ENCODE assay signal across 21 cellular contexts in the genomic region with DNA sequence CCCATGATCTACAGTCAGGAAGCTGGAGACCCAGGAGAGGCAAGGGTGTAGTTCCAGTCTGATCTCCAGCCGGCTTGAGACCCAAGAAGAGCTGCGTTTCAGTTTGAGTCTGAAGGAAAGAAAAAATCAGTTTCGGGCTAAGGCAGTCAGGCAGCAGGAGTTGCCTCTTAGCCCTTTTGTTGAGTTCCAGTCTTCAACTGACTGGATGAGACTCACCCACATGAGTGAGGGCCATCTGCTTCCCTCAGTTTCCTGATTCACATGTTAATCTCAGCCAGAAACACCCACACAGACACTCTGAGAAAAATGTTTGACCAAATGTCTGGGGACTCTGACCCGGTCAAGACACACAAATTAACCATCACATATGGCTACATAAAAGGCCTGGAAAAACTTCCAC.
DNase-seq lines count a peak whose midpoint lies in the region; ATAC-seq, FAIRE-seq and TF ChIP-seq lines count a peak whose summit lies in the region.
"Had no signal": no experiment of that assay in that cellular context is flagged by ENCODE, and none has a peak within 500 bp of the region (broad histone marks: within the 10 kb centered on the region; RNA-seq: fewer than 3 reads in every experiment).

No MANE protein-coding gene starts in this region.

- H3K27ac ChIP-seq in MM.1S (ENCODE audit: low read length): no peak overlapping the region
- H3K27ac ChIP-seq in right atrium auricular region: no peak overlapping the region
- H3K27ac ChIP-seq: BLaER1 treated with 17β-estradiol and CSF1 and Interleukin-3, amounts not matched to agents 10 nM and 100 nM had no signal

- TF ChIP-seq CTCF in bronchial epithelial cell (IDR thresholded peaks at IDR 0.05; ENCODE audit: insufficient read depth, low read length, severe bottlenecking) (no peak), neural crest cell (conservative IDR thresholded peaks at IDR 0.05) (no peak), MM.1S (IDR thresholded peaks at IDR 0.05; ENCODE audit: low read length) (no peak), GM13977 (IDR thresholded peaks at IDR 0.05; ENCODE audit: extremely low read depth, insufficient read depth, missing control alignments) (no peak), right atrium auricular region (IDR thresholded peaks at IDR 0.05) (no peak)

- no peak overlapping the region for H3K4me3 ChIP-seq in bronchial epithelial cell (ENCODE audit: low read depth, low read length)
- no peak overlapping the region for H3K4me3 ChIP-seq in MM.1S (ENCODE audit: low read length)
- no peak overlapping the region for H3K4me3 ChIP-seq in right atrium auricular region
- H3K4me3 ChIP-seq: BLaER1 treated with 17β-estradiol and CSF1 and Interleukin-3, amounts not matched to agents 10 nM and 100 nM; HAP-1 had no signal

- H3K4me3 Mint-ChIP-seq in neural crest cell: no peak overlapping the region
- H3K4me3 Mint-ChIP-seq: CD8-positive, alpha-beta memory T cell had no signal

- ATAC-seq in HG02885 (IDR thresholded peaks at IDR 0.05; ENCODE audit: poor library complexity, unreplicated experiment): peak; percentile 77

- H3K4me1 ChIP-seq in MM.1S (ENCODE audit: low read length) (no peaks in the 10 kb centered on the region), right atrium auricular region (no peaks in the 10 kb centered on the region)
- H3K4me1 ChIP-seq: BLaER1 treated with 17β-estradiol and CSF1 and Interleukin-3, amounts not matched to agents 10 nM and 100 nM; HAP-1 had no signal

- peak overlapping the region; percentile 54 for H3K27ac Mint-ChIP-seq in neural crest cell (ENCODE audit: unreplicated experiment)
- H3K27ac Mint-ChIP-seq: CD8-positive, alpha-beta memory T cell had no signal

- H3K27me3 ChIP-seq in bronchial epithelial cell (ENCODE audit: control insufficient read depth, insufficient read depth, low read length): no peaks in the 10 kb centered on the region
- no peaks in the 10 kb centered on the region for H3K27me3 ChIP-seq in MM.1S (replicated peaks; ENCODE audit: insufficient read depth, low read length)
- H3K27me3 ChIP-seq in right atrium auricular region: no peaks in the 10 kb centered on the region
- H3K27me3 ChIP-seq: BLaER1 treated with 17β-estradiol and CSF1 and Interleukin-3, amounts not matched to agents 10 nM and 100 nM had no signal

- peak; percentile 15 for FAIRE-seq in GM18507 (lab: Jason Lieb, UNC)
- FAIRE-seq in bronchial epithelial cell (lab: Jason Lieb, UNC): peak; percentile 94
- FAIRE-seq: D721Med, GM19239 had no signal

- no peaks in the 10 kb centered on the region for H4K20me1 ChIP-seq in MM.1S (ENCODE audit: insufficient read depth, low read length)
- H4K20me1 ChIP-seq: BLaER1 treated with 17β-estradiol and CSF1 and Interleukin-3, amounts not matched to agents 10 nM and 100 nM had no signal

- H3K9ac ChIP-seq in MM.1S (ENCODE audit: low read length): no peak overlapping the region
- H3K9ac ChIP-seq: BLaER1 treated with 17β-estradiol and CSF1 and Interleukin-3, amounts not matched to agents 10 nM and 100 nM had no signal

- in situ Hi-C loops in GM13977 (cut with MboI; ENCODE audit: low pct_unique_long_range_greater_than_20kb, low sequenced_read_pairs, unreplicated experiment): no loop called here

- no peaks in the 10 kb centered on the region for H3K36me3 Mint-ChIP-seq in neural crest cell (ENCODE audit: low read depth)
- H3K36me3 Mint-ChIP-seq: CD8-positive, alpha-beta memory T cell had no signal

- no peak overlapping the region for H3K4me2 ChIP-seq in MM.1S (ENCODE audit: low read depth, low read length)
- H3K4me2 ChIP-seq: BLaER1 treated with 17β-estradiol and CSF1 and Interleukin-3, amounts not matched to agents 10 nM and 100 nM had no signal

- H3K4me1 Mint-ChIP-seq in neural crest cell: peaks cover 14% of the 10 kb centered on the region
- H3K4me1 Mint-ChIP-seq: CD8-positive, alpha-beta memory T cell had no signal

- H3F3A ChIP-seq in MM.1S (ENCODE audit: insufficient read depth, low read length): no peaks in the 10 kb centered on the region

- H3K27me3 Mint-ChIP-seq in neural crest cell (ENCODE audit: low read depth): peaks cover 34% of the 10 kb centered on the region

- no peaks in the 10 kb centered on the region for H3K79me2 ChIP-seq in MM.1S (ENCODE audit: low read length)

- H3K36me3 ChIP-seq in bronchial epithelial cell (ENCODE audit: control insufficient read depth, insufficient read depth, low read length): no peaks in the 10 kb centered on the region
- no peaks in the 10 kb centered on the region for H3K36me3 ChIP-seq in MM.1S (replicated peaks; ENCODE audit: insufficient read depth, low read length)
- no peaks in the 10 kb centered on the region for H3K36me3 ChIP-seq in right atrium auricular region
- H3K36me3 ChIP-seq: BLaER1 treated with 17β-estradiol and CSF1 and Interleukin-3, amounts not matched to agents 10 nM and 100 nM; HAP-1 had no signal

- H3K9me3 Mint-ChIP-seq in neural crest cell: peaks cover 2% of the 10 kb centered on the region
- H3K9me3 Mint-ChIP-seq: CD8-positive, alpha-beta memory T cell had no signal

- H2AFZ ChIP-seq in MM.1S (ENCODE audit: low read length): no peak overlapping the region

- H3K9me2 ChIP-seq in MM.1S (replicated peaks; ENCODE audit: insufficient read depth, low read length): no peaks in the 10 kb centered on the region

- H3K9me3 ChIP-seq in MM.1S (replicated peaks; ENCODE audit: insufficient read depth, low read length) (no peaks in the 10 kb centered on the region), right atrium auricular region (no peaks in the 10 kb centered on the region)
- H3K9me3 ChIP-seq: HAP-1 had no signal

- DNase-seq in GM18507 (ENCODE audit: extremely low spot score, insufficient read length, low read depth) (no peak), bronchial epithelial cell (ENCODE audit: low read depth) (no peak), neural crest cell (ENCODE audit: low read depth, low spot score) (no peak), GM03348 (ENCODE audit: low spot score) (no peak), MM.1S (no peak), GM13977 (ENCODE audit: low spot score) (no peak), right atrium auricular region (ENCODE audit: low spot score) (no peak)
- DNase-seq: CD8-positive, alpha-beta memory T cell; DMS79; KG1; NCI-H1092; NCI-H146; NCI-H2081; NCI-H748 treated with DMSO at 0.1 percent for 48 hours; RPMI8226; SIG-M5 had no signal
